In the genomic region with DNA sequence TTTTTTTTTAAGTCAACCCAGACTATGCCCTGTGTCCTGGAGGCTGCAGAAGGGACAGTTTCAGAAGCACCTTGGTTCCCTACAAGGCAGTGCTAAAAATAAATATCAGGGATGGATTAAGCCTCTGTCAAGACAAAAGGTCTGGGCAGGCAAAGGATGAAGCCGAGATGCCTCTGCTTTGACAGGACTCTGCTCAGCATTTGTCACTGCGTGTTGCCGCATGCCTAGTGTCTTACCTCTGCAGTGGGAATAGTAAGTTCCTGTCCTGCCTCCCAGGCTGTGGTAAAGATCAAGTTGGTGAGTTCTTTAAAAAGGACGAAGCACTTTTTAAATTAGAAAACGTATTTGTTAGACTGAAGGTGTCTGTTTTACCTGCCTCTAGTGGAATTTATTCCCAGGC, we compare ENCODE assay signal across 13 cellular contexts. TPM values are rescaled to one million over a fixed set of nuclear protein-coding genes. Genes with fewer than 3 reads are reported as not detected.
DNase-seq lines count a peak whose midpoint lies in the region; ATAC-seq and TF ChIP-seq lines count a peak whose summit lies in the region.
"Had no signal": no experiment of that assay in that cellular context is flagged by ENCODE, and none has a peak within 500 bp of the region (broad histone marks: within the 10 kb centered on the region; RNA-seq: fewer than 3 reads in every experiment).

No MANE protein-coding gene starts in this region.

- 76 to 86% (median 86%) methylated on average over 5 of the region's 5 CpGs for WGBS in psoas muscle, 3 donors

- H3K27me3 ChIP-seq in RWPE2 (ENCODE audit: insufficient read depth, poor library complexity, severe bottlenecking), result no peaks in the 10 kb centered on the region
- H3K27me3 ChIP-seq in psoas muscle (ENCODE audit: insufficient read depth in 3 of 3, low read length in 2 of 3), result no peaks in the 10 kb centered on the region

- H3K4me1 ChIP-seq in RWPE2 (ENCODE audit: insufficient read depth, poor library complexity, severe bottlenecking) (peaks cover 21% of the 10 kb centered on the region), psoas muscle (no peaks in the 10 kb centered on the region)

- H3K27ac ChIP-seq in RWPE2 (ENCODE audit: poor library complexity, severe bottlenecking) (no peak overlapping the region), psoas muscle (no peak overlapping the region)

- peak; percentile 76 for DNase-seq in HPDE6-E6E7 (ENCODE audit: extremely low spot score)
- peak; percentile 78 for DNase-seq in RWPE2 (ENCODE audit: low spot score)
- no peak for DNase-seq in psoas muscle
- DNase-seq in naive thymus-derived CD8-positive, alpha-beta T cell, result no peak
- no peak for DNase-seq in SKM-1 treated with dmso at 0.1 percent for 144 hours (lab: John Stamatoyannopoulos, UW; ENCODE audit: unreplicated experiment)
- DNase-seq in RKO (ENCODE audit: low spot score), result no peak
- DNase-seq: C1 segment of cervical spinal cord; CD4-positive, alpha-beta memory T cell; DMS79; GOT3; H9 had no signal

- POLR2A ChIA-PET in naive thymus-derived CD8-positive, alpha-beta T cell (lab: Charles Lee), result no interaction called here

- intact Hi-C loops in psoas muscle (cut with DNase I), result no loop called here

- H3K4me1 Mint-ChIP-seq in naive thymus-derived CD8-positive, alpha-beta T cell, result peaks cover 16 to 39% (median 31%) of the 10 kb centered on the region in 4 donors

- H3K27ac Mint-ChIP-seq in naive thymus-derived CD8-positive, alpha-beta T cell, result peak overlapping the region in 1 of 10 donors; percentile 37
- H3K27ac Mint-ChIP-seq: B cell had no signal

- H3K27me3 Mint-ChIP-seq in naive thymus-derived CD8-positive, alpha-beta T cell, result no peaks in the 10 kb centered on the region
- H3K27me3 Mint-ChIP-seq: B cell; CD4-positive, alpha-beta memory T cell had no signal

- H3K9me3 ChIP-seq in RWPE2 (ENCODE audit: severe bottlenecking) (no peaks in the 10 kb centered on the region), psoas muscle (no peaks in the 10 kb centered on the region)

- peaks cover 0 to 86% (median 11%) of the 10 kb centered on the region in 3 donors for H3K36me3 Mint-ChIP-seq in naive thymus-derived CD8-positive, alpha-beta T cell

- no peaks in the 10 kb centered on the region for H3K9me3 Mint-ChIP-seq in naive thymus-derived CD8-positive, alpha-beta T cell
- H3K9me3 Mint-ChIP-seq: H9 had no signal

- H3K36me3 ChIP-seq in RWPE2 (ENCODE audit: low read depth) (peaks cover 93% of the 10 kb centered on the region), psoas muscle (ENCODE audit: insufficient read depth in 1 of 2, low read depth in 1 of 2) (peaks cover 5 to 82% of the 10 kb centered on the region in 2 donors)

- H3K4me3 Mint-ChIP-seq in naive thymus-derived CD8-positive, alpha-beta T cell, result no peak overlapping the region
- H3K4me3 Mint-ChIP-seq: B cell; CD4-positive, alpha-beta memory T cell; H9 had no signal

- TF ChIP-seq CTCF in RWPE2 (IDR thresholded peaks at IDR 0.05; ENCODE audit: poor library complexity, severe bottlenecking), result no peak
- TF ChIP-seq CTCF in psoas muscle (IDR thresholded peaks at IDR 0.05), result no peak

- ATAC-seq in RWPE2 (ENCODE audit: low read depth) (peak; percentile 81), esophagus mucosa (peak; percentile 73), psoas muscle (peak; percentile 27 to 82 (median 55))
- no peak for ATAC-seq in naive thymus-derived CD8-positive, alpha-beta T cell

- H3K4me3 ChIP-seq in RWPE2 (ENCODE audit: severe bottlenecking), result no peak overlapping the region
- H3K4me3 ChIP-seq in psoas muscle, result no peak overlapping the region

RNA-seq across cellular contexts. Expression of gene AAR2, which starts 15.1 kb away (rescaled TPM):
- total RNA-seq in esophagus mucosa (13.3 TPM), psoas muscle (10 to 100 TPM; 13.4 to 25.8 (median 14.1) TPM)
- 10 to 100 TPM; 20.3 to 29.6 (median 24.5) TPM for polyA plus RNA-seq in psoas muscle
- total RNA-seq in naive thymus-derived CD8-positive, alpha-beta T cell, result 10 to 100 TPM; 24.8 to 25.7 TPM
- polyA plus RNA-seq in naive thymus-derived CD8-positive, alpha-beta T cell, result 10 to 100 TPM; 32.8 to 47.7 (median 41.5) TPM

RNA-seq across cellular contexts. Expression of gene DLGAP4, which starts 54.7 kb away (rescaled TPM):
- total RNA-seq in esophagus mucosa (31.5 TPM), psoas muscle (100 to 1,000 TPM in 2 of 4 donors, 10 to 100 TPM in 2; 72.5 to 151 (median 99.7) TPM)
- polyA plus RNA-seq in psoas muscle, result 10 to 100 TPM; 53.5 to 90.4 (median 79.3) TPM
- 10 to 100 TPM; 30.5 to 35.0 TPM for total RNA-seq in naive thymus-derived CD8-positive, alpha-beta T cell
- polyA plus RNA-seq in naive thymus-derived CD8-positive, alpha-beta T cell, result 10 to 100 TPM in 2 of 3 donors, 1 to 10 TPM in 1; 9.3 to 16.6 (median 12.5) TPM

Comparison
In these comparisons a context has a peak if more than half of its experiments do, and no peak if none do; other contexts are left out.
1. DNase-seq: peak in HPDE6-E6E7 (single experiment) and RWPE2 (single experiment); none in psoas muscle (0 of 2), naive thymus-derived CD8-positive, alpha-beta T cell (0 of 10), SKM-1 treated with dmso at 0.1 percent for 144 hours (single experiment) and RKO (single experiment).
2. ATAC-seq: peak in RWPE2 (single experiment), esophagus mucosa (single experiment) and psoas muscle (4 of 4); none in naive thymus-derived CD8-positive, alpha-beta T cell (0 of 2).